8 cellular contexts compared by ENCODE assay signal in the genomic region with DNA sequence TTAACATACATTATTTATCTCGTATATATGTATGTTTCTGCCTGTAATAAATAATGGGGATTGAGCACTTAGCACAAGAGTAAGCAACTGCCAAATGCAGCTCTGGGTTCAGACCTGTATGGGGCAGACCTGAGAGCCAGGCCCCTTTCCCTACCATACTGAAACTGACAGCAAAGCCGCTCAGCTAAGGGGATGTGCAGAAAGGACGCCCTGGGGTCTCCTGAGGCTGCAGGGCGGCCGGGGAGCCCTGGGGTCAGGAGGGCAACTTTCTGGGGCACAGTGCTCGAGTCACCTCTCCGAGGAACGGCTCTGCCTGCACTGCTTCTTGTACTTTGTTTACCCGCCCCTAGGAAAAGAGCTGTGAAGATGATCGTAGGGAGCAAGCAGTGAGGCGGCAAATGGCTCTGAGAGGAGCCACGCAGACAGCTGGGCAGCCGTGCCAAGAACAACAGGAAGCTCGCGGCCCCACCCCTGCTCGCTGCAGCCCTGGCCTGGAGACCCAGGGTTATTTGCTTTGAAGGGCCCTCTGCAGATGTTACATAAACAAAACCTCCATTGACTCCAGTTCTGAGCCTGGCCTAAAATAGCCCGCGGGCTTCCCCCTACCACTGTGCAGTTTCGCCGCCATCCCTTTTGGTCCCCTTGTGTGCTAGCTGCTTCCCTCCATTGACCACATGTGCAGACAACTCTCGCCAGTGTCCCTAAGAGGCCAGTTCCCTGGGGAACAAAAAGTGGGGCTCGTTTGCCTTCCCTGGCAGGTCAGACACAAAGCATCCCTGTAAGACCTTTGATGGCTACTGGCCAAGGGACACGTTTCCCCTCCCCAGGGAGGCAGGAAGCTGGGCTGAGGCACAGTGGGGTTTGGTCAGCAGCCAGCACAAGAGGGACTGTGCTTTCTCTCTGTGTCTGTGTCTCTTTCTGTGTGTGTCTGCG.
DNase-seq lines count a peak whose midpoint lies in the region; ATAC-seq and TF ChIP-seq lines count a peak whose summit lies in the region.

No MANE protein-coding gene starts in this region.

- intact Hi-C loops in CD4-positive, alpha-beta T cell (cut with DNase I, micrococcal nuclease): no loop called here
- intact Hi-C loops in heart left ventricle (cut with DNase I): loop anchor here in 7 of 10 donors (2.0 to 10.0 kb wide), 9 partner anchors 26 to 522 kb away; partner anchors contain the start of genes PDGFRA (in 3 of the 7) and CHIC2 (in 1 of the 7)
- intact Hi-C loops in posterior vena cava (cut with DNase I): no loop called here

- peak overlapping the region in 10 of 12 donors; percentile 8 to 43 (median 34) for H3K4me3 ChIP-seq in heart left ventricle

- H3K27me3 Mint-ChIP-seq in CD4-positive, alpha-beta T cell: peaks cover 34% of the 10 kb centered on the region
- H3K27me3 Mint-ChIP-seq in activated naive CD8-positive, alpha-beta T cell treated with anti-CD3 and anti-CD28 coated beads, Interleukin-2, amount 10 ng/mL, durations not matched to agents 7 days and 5 days: peaks cover under 1% of the 10 kb centered on the region

- no peak for ATAC-seq in CD4-positive, alpha-beta T cell (ENCODE audit: poor library complexity)
- ATAC-seq in GM19023 (IDR thresholded peaks at IDR 0.05; ENCODE audit: unreplicated experiment) (peak; percentile 71), HG03095 (IDR thresholded peaks at IDR 0.05; ENCODE audit: unreplicated experiment) (peak; percentile 76), heart left ventricle (peak; percentile 84 to 97 (median 96))
- no peak for ATAC-seq in activated naive CD8-positive, alpha-beta T cell treated with anti-CD3 and anti-CD28 coated beads, Interleukin-2, amount 10 ng/mL, durations not matched to agents 7 days and 5 days (ENCODE audit: low read depth)

- TF ChIP-seq CTCF in CD4-positive, alpha-beta T cell (IDR thresholded peaks at IDR 0.05): no peak
- peak in 1 of 12 donors; percentile 24 for TF ChIP-seq CTCF in heart left ventricle (IDR thresholded peaks at IDR 0.05)

- peak in 1 of 10 experiments; percentile 2 for DNase-seq in CD4-positive, alpha-beta T cell
- DNase-seq in NCI-H2171 (lab: John Stamatoyannopoulos, UW): peak; percentile 25
- DNase-seq in activated naive CD8-positive, alpha-beta T cell treated with anti-CD3 and anti-CD28 coated beads, Interleukin-2, amount 10 ng/mL, durations not matched to agents 7 days and 5 days: no peak
- peak; percentile 86 to 93 (median 88) for DNase-seq in heart left ventricle
- DNase-seq in posterior vena cava (ENCODE audit: low spot score): peak; percentile 94
- DNase-seq in DMS114 treated with DMSO at 0.1 percent for 48 hours (lab: John Stamatoyannopoulos, UW; ENCODE audit: unreplicated experiment): no peak

- peaks cover 6 to 40% (median 25%) of the 10 kb centered on the region in 12 donors for H3K4me1 ChIP-seq in heart left ventricle

- H3K36me3 Mint-ChIP-seq in CD4-positive, alpha-beta T cell (ENCODE audit: low read depth): no peaks in the 10 kb centered on the region
- H3K36me3 Mint-ChIP-seq in activated naive CD8-positive, alpha-beta T cell treated with anti-CD3 and anti-CD28 coated beads, Interleukin-2, amount 10 ng/mL, durations not matched to agents 7 days and 5 days: no peaks in the 10 kb centered on the region

- no peaks in the 10 kb centered on the region for H3K9me3 Mint-ChIP-seq in CD4-positive, alpha-beta T cell
- no peaks in the 10 kb centered on the region for H3K9me3 Mint-ChIP-seq in activated naive CD8-positive, alpha-beta T cell treated with anti-CD3 and anti-CD28 coated beads, Interleukin-2, amount 10 ng/mL, durations not matched to agents 7 days and 5 days

- H3K27ac ChIP-seq in CD4-positive, alpha-beta T cell (ENCODE audit: low read depth, low read length): no peak overlapping the region
- peak overlapping the region; percentile 39 to 78 (median 68) for H3K27ac ChIP-seq in heart left ventricle

- peaks cover 10% of the 10 kb centered on the region for H3K4me1 Mint-ChIP-seq in CD4-positive, alpha-beta T cell (ENCODE audit: low read depth)
- H3K4me1 Mint-ChIP-seq in activated naive CD8-positive, alpha-beta T cell treated with anti-CD3 and anti-CD28 coated beads, Interleukin-2, amount 10 ng/mL, durations not matched to agents 7 days and 5 days: peaks cover 3% of the 10 kb centered on the region

- POLR2A ChIA-PET in CD4-positive, alpha-beta T cell (lab: Charles Lee): no interaction called here
- POLR2A ChIA-PET in activated naive CD8-positive, alpha-beta T cell treated with anti-CD3 and anti-CD28 coated beads, Interleukin-2, amount 10 ng/mL, durations not matched to agents 7 days and 5 days (lab: Charles Lee): no interaction called here

- no peaks in the 10 kb centered on the region for H3K9me3 ChIP-seq in CD4-positive, alpha-beta T cell (ENCODE audit: control insufficient read depth, low read length)
- peaks cover 0 to 5% (median 0%) of the 10 kb centered on the region in 12 donors for H3K9me3 ChIP-seq in heart left ventricle

- H3K27ac Mint-ChIP-seq in CD4-positive, alpha-beta T cell: no peak overlapping the region
- no peak overlapping the region for H3K27ac Mint-ChIP-seq in activated naive CD8-positive, alpha-beta T cell treated with anti-CD3 and anti-CD28 coated beads, Interleukin-2, amount 10 ng/mL, durations not matched to agents 7 days and 5 days

- no peaks in the 10 kb centered on the region for H3K36me3 ChIP-seq in heart left ventricle

- H3K27me3 ChIP-seq in CD4-positive, alpha-beta T cell (ENCODE audit: control insufficient read depth, insufficient read depth, low read length): no peaks in the 10 kb centered on the region
- no peaks in the 10 kb centered on the region for H3K27me3 ChIP-seq in heart left ventricle

- 5 to 16% (median 8%) methylated on average over 16 to 24 of the region's 24 CpGs for WGBS in heart left ventricle, 4 donors

- CTCF ChIA-PET in CD4-positive, alpha-beta T cell (lab: Charles Lee): no interaction called here

- peak overlapping the region; percentile 36 for H3K4me3 Mint-ChIP-seq in CD4-positive, alpha-beta T cell
- H3K4me3 Mint-ChIP-seq in activated naive CD8-positive, alpha-beta T cell treated with anti-CD3 and anti-CD28 coated beads, Interleukin-2, amount 10 ng/mL, durations not matched to agents 7 days and 5 days: peak overlapping the region; percentile 37

- TF ChIP-seq POLR2A in heart left ventricle (IDR thresholded peaks at IDR 0.05): no peak

Comparison
In these comparisons a context has a peak if more than half of its experiments do, and no peak if none do; other contexts are left out.
1. ATAC-seq: peak in GM19023 (single experiment), HG03095 (single experiment) and heart left ventricle (4 of 4); none in CD4-positive, alpha-beta T cell (single experiment) and activated naive CD8-positive, alpha-beta T cell treated with anti-CD3 and anti-CD28 coated beads, Interleukin-2, amount 10 ng/mL, durations not matched to agents 7 days and 5 days (single experiment).
2. DNase-seq: peak in NCI-H2171 (single experiment), heart left ventricle (5 of 5) and posterior vena cava (single experiment); none in activated naive CD8-positive, alpha-beta T cell treated with anti-CD3 and anti-CD28 coated beads, Interleukin-2, amount 10 ng/mL, durations not matched to agents 7 days and 5 days (single experiment) and DMS114 treated with DMSO at 0.1 percent for 48 hours (single experiment).
3. intact Hi-C loops: an anchor here in heart left ventricle (2.0 to 10.0 kb wide); none called in CD4-positive, alpha-beta T cell and posterior vena cava.